Comparison of ENCODE assay signal across 1 cellular context in the genomic region with DNA sequence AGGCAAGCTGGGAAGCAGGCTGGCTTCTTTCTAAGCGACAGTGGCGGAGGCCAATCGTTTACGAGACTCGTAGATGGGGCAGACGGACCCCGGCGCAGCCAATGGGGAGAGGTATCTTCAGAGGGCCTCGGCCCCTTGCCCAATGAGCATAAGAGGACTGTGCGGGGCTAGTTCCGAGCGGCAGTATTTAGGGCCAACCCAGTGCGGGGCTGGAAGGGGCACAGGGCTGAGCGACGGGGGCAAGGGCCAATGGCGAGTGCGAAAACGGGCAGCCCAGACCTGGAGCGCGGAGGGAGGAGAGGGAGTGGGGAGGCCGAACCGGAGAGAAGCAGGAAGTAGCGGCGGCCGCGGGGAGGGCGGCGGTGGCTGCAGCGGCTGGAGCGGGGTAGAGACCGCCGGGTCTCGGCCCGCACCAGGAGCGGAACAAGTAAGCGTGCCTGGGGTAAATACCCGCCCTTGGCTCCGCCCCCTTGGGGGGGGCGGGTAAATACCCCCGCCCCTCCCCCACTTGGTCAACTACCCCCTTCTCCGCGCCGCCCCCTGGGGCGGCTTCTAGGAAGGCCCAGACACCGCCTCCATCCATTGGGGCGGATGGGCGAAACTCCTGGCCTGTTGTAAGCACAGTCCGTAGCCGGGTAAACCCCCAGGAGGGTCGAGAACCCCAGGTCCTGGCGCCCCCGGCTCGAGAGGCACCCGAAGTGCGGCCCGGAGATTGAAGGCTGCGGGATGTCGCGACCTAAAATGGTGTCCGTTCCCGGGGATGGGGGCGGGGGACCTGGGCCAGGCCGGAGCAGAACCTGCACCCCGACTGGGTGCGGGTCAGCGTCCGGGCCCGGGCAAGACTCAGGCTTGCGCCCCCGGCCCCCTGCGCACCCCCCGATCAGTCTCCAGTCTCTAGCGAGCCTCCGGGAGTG.
A peak's percentile ranks its signal among the peaks of the same experiment; 100 is the strongest.
TF ChIP-seq lines count a peak whose summit lies in the region.

A gene with protein sequence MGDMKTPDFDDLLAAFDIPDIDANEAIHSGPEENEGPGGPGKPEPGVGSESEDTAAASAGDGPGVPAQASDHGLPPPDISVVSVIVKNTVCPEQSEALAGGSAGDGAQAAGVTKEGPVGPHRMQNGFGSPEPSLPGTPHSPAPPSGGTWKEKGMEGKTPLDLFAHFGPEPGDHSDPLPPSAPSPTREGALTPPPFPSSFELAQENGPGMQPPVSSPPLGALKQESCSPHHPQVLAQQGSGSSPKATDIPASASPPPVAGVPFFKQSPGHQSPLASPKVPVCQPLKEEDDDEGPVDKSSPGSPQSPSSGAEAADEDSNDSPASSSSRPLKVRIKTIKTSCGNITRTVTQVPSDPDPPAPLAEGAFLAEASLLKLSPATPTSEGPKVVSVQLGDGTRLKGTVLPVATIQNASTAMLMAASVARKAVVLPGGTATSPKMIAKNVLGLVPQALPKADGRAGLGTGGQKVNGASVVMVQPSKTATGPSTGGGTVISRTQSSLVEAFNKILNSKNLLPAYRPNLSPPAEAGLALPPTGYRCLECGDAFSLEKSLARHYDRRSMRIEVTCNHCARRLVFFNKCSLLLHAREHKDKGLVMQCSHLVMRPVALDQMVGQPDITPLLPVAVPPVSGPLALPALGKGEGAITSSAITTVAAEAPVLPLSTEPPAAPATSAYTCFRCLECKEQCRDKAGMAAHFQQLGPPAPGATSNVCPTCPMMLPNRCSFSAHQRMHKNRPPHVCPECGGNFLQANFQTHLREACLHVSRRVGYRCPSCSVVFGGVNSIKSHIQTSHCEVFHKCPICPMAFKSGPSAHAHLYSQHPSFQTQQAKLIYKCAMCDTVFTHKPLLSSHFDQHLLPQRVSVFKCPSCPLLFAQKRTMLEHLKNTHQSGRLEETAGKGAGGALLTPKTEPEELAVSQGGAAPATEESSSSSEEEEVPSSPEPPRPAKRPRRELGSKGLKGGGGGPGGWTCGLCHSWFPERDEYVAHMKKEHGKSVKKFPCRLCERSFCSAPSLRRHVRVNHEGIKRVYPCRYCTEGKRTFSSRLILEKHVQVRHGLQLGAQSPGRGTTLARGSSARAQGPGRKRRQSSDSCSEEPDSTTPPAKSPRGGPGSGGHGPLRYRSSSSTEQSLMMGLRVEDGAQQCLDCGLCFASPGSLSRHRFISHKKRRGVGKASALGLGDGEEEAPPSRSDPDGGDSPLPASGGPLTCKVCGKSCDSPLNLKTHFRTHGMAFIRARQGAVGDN (plus strand): TSS at position 331 of the 914 bp plus-strand sequence. CDS start 3,993 bp downstream, outside the sequence.

TF ChIP-seq in K562, 482 proteins besides CTCF, POLR2A, EP300 and RAD21 (continued from another document and continues in another):
- TF ChIP-seq RCOR1 (IDR thresholded peaks at IDR 0.05; ENCODE audit: borderline replicate concordance in 1 of 2, low read depth in 2 of 2, low read length in 2 of 2) (0 out of 4 replicates have a peak, but pooled peaks of 1 of the 2 experiments have one; percentile 5), NFIX (CRISPR knock-in tag; IDR thresholded peaks at IDR 0.05; ENCODE audit: low read depth) (no peak), ZNF76 (CRISPR knock-in tag; IDR thresholded peaks at IDR 0.05; ENCODE audit: borderline replicate concordance) (no peak), PRPF4 (IDR thresholded peaks at IDR 0.05; ENCODE audit: insufficient read depth, low read depth, low read length, poor library complexity, severe bottlenecking) (no peak), TOE1 (IDR thresholded peaks at IDR 0.05; ENCODE audit: borderline replicate concordance) (no peak), TOE1 (CRISPR knock-in tag; IDR thresholded peaks at IDR 0.05; ENCODE audit: borderline replicate concordance, low read depth) (no peak), NR3C1 (CRISPR knock-in tag; IDR thresholded peaks at IDR 0.05) (no peak), ZFP36 (IDR thresholded peaks at IDR 0.05; ENCODE audit: low read depth, low read length, partially characterized antibody) (peak; percentile 39), ZBTB11 (CRISPR knock-in tag; IDR thresholded peaks at IDR 0.05) (peak in 1 of 3 experiments; percentile 26; a peak in 2 of 6 replicates), MYBL2 (IDR thresholded peaks at IDR 0.05; ENCODE audit: low read depth) (no peak), MYBL2 (CRISPR knock-in tag; IDR thresholded peaks at IDR 0.05; ENCODE audit: borderline replicate concordance) (no peak), SP2 (IDR thresholded peaks at IDR 0.05; ENCODE audit: extremely low read depth, low read depth, low read length, poor library complexity, severe bottlenecking) (peak; percentile 98), HNRNPLL (IDR thresholded peaks at IDR 0.05; ENCODE audit: low read depth, low read length, poor library complexity, severe bottlenecking) (peak; percentile 56), TAF1 (IDR thresholded peaks at IDR 0.05; ENCODE audit: control insufficient read depth, extremely low read depth, insufficient read depth, low read length, severe bottlenecking) (peak; percentile 64), PKNOX1 (IDR thresholded peaks at IDR 0.05) (peak; percentile 100), BRF2 (IDR thresholded peaks at IDR 0.05; ENCODE audit: borderline replicate concordance, insufficient read depth, insufficient read length) (no peak), ZFP91 (CRISPR knock-in tag; IDR thresholded peaks at IDR 0.05) (peak; percentile 3; the same call in 1 of the 2 replicates), DPF2 (IDR thresholded peaks at IDR 0.05) (no peak; the same call in 1 of the 2 replicates), HMG20B (CRISPR knock-in tag; IDR thresholded peaks at IDR 0.05) (no peak), CHD2 (IDR thresholded peaks at IDR 0.05; ENCODE audit: low read depth, low read length) (peak; percentile 91), CCNT2 (IDR thresholded peaks at IDR 0.05; ENCODE audit: borderline replicate concordance, extremely low read depth, insufficient read length, low read depth, low read length) (peak; percentile 76), ZNF12 (CRISPR knock-in tag; IDR thresholded peaks at IDR 0.05) (no peak; the same call in 1 of the 2 replicates), TFAP4 (CRISPR knock-in tag; IDR thresholded peaks at IDR 0.05; ENCODE audit: borderline replicate concordance) (no peak; the same call in none of the 2 replicates), ZNF551 (CRISPR knock-in tag; IDR thresholded peaks at IDR 0.05) (no peak), SMAD4 (CRISPR knock-in tag; conservative IDR thresholded peaks at IDR 0.05) (peak; percentile 42; the same call in 1 of the 2 replicates), USF1 (CRISPR knock-in tag; IDR thresholded peaks at IDR 0.05) (peak; percentile 35; the same call in 1 of the 2 replicates), L3MBTL2 (IDR thresholded peaks at IDR 0.05) (peak; percentile 59), MTA3 (IDR thresholded peaks at IDR 0.05; ENCODE audit: borderline replicate concordance) (no peak; the same call in none of the 2 replicates)
- TF ChIP-seq, protein P1, sequence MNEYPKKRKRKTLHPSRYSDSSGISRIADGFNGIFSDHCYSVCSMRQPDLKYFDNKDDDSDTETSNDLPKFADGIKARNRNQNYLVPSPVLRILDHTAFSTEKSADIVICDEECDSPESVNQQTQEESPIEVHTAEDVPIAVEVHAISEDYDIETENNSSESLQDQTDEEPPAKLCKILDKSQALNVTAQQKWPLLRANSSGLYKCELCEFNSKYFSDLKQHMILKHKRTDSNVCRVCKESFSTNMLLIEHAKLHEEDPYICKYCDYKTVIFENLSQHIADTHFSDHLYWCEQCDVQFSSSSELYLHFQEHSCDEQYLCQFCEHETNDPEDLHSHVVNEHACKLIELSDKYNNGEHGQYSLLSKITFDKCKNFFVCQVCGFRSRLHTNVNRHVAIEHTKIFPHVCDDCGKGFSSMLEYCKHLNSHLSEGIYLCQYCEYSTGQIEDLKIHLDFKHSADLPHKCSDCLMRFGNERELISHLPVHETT (CRISPR knock-in tag; conservative IDR thresholded peaks at IDR 0.05 in 1 of 2, IDR thresholded peaks at IDR 0.05 in 1 of 2) = peak in 1 of 2 experiments; percentile 81; a peak in 2 of 4 replicates
- TF ChIP-seq, protein P2, sequence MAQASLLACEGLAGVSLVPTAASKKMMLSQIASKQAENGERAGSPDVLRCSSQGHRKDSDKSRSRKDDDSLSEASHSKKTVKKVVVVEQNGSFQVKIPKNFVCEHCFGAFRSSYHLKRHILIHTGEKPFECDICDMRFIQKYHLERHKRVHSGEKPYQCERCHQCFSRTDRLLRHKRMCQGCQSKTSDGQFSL (CRISPR knock-in tag; IDR thresholded peaks at IDR 0.05) = peak; percentile 92
- TF ChIP-seq, protein P2 (tag; IDR thresholded peaks at IDR 0.05) = peak in 1 of 2 experiments; percentile 98; a peak in 2 of 4 replicates
- TF ChIP-seq, protein P3, sequence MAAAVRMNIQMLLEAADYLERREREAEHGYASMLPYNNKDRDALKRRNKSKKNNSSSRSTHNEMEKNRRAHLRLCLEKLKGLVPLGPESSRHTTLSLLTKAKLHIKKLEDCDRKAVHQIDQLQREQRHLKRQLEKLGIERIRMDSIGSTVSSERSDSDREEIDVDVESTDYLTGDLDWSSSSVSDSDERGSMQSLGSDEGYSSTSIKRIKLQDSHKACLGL (CRISPR knock-in tag; IDR thresholded peaks at IDR 0.05; ENCODE audit: borderline replicate concordance, poor library complexity, severe bottlenecking) = no peak
